In genomic region chr5:117131048-117131679, GRCh38 we compare ENCODE assay signal across 12 cellular contexts.
DNase-seq lines count a peak whose midpoint lies in the region; ATAC-seq and TF ChIP-seq lines count a peak whose summit lies in the region.
"Had no signal": no experiment of that assay in that cellular context is flagged by ENCODE, and none has a peak within 500 bp of the region (broad histone marks: within the 10 kb centered on the region; RNA-seq: fewer than 3 reads in every experiment).

No MANE protein-coding gene starts in this region.

- no peak overlapping the region for H3K9ac ChIP-seq in neural progenitor cell
- H3K9ac ChIP-seq in mesenchymal stem cell (ENCODE audit: low read length) = no peak overlapping the region
- H3K9ac ChIP-seq: parathyroid adenoma had no signal

- no peaks in the 10 kb centered on the region for H3K36me3 Mint-ChIP-seq in neural progenitor cell
- H3K36me3 Mint-ChIP-seq in CD4-positive, alpha-beta memory T cell = no peaks in the 10 kb centered on the region

- H3K4me2 ChIP-seq in neural progenitor cell (no peak overlapping the region), mesenchymal stem cell (ENCODE audit: low read length, poor library complexity, severe bottlenecking) (no peak overlapping the region)

- no peaks in the 10 kb centered on the region for H3K36me3 ChIP-seq in neural progenitor cell
- no peaks in the 10 kb centered on the region for H3K36me3 ChIP-seq in mesenchymal stem cell (ENCODE audit: control insufficient read depth in 1 of 2, insufficient read depth in 2 of 2, low read depth in 1 of 2, low read length in 2 of 2)
- no peaks in the 10 kb centered on the region for H3K36me3 ChIP-seq in CD4-positive, alpha-beta memory T cell (ENCODE audit: insufficient read depth, low read length)

- peaks cover 3% of the 10 kb centered on the region for H3K27me3 Mint-ChIP-seq in neural progenitor cell (ENCODE audit: insufficient read depth, low read depth)
- H3K27me3 Mint-ChIP-seq in CD4-positive, alpha-beta memory T cell = peaks cover 0 to 1% of the 10 kb centered on the region in 2 donors
- H3K27me3 Mint-ChIP-seq: CD4-positive, alpha-beta T cell had no signal

- H3K4me1 Mint-ChIP-seq in neural progenitor cell = peaks cover 3% of the 10 kb centered on the region
- no peaks in the 10 kb centered on the region for H3K4me1 Mint-ChIP-seq in CD4-positive, alpha-beta memory T cell

- H3K27ac Mint-ChIP-seq in neural progenitor cell = no peak overlapping the region
- no peak overlapping the region for H3K27ac Mint-ChIP-seq in CD4-positive, alpha-beta memory T cell
- H3K27ac Mint-ChIP-seq: CD4-positive, alpha-beta T cell; T-helper 1 cell treated with Interleukin-12 subunit alpha and Interleukin-12 subunit beta and Interleukin-4 antibody, amounts not matched to agents 30 μg/mL and 1 μg/mL, for 36 hours had no signal

- no peaks in the 10 kb centered on the region for H3K79me1 ChIP-seq in mesenchymal stem cell (replicated peaks; ENCODE audit: low read length, poor library complexity, severe bottlenecking)

- H3K27me3 ChIP-seq in neural progenitor cell = no peaks in the 10 kb centered on the region
- no peaks in the 10 kb centered on the region for H3K27me3 ChIP-seq in mesenchymal stem cell (ENCODE audit: control insufficient read depth in 1 of 2, insufficient read depth in 1 of 2, low read length in 2 of 2)
- no peaks in the 10 kb centered on the region for H3K27me3 ChIP-seq in CD4-positive, alpha-beta memory T cell (ENCODE audit: insufficient read depth, low read length)

- no peaks in the 10 kb centered on the region for H3K9me3 Mint-ChIP-seq in neural progenitor cell
- peaks cover 0 to 9% (median 6%) of the 10 kb centered on the region in 8 donors for H3K9me3 Mint-ChIP-seq in CD4-positive, alpha-beta memory T cell

- no peak for TF ChIP-seq CTCF in neural progenitor cell (IDR thresholded peaks at IDR 0.05)

- no peaks in the 10 kb centered on the region for H3F3A ChIP-seq in neural progenitor cell (ENCODE audit: low read depth)

- H3K4me3 ChIP-seq in neural progenitor cell (no peak overlapping the region), mesenchymal stem cell (ENCODE audit: insufficient read depth in 1 of 2, low read depth in 1 of 2, low read length in 2 of 2) (no peak overlapping the region)
- H3K4me3 ChIP-seq in CD4-positive, alpha-beta memory T cell (ENCODE audit: low read length in 2 of 2) = no peak overlapping the region

- peak; percentile 98 for ATAC-seq in GM18511 (IDR thresholded peaks at IDR 0.05; ENCODE audit: unreplicated experiment)
- peak; percentile 96 for ATAC-seq in GM21529 (IDR thresholded peaks at IDR 0.05; ENCODE audit: unreplicated experiment)
- peak; percentile 93 for ATAC-seq in HG03196 (IDR thresholded peaks at IDR 0.05; ENCODE audit: unreplicated experiment)

- H4K8ac ChIP-seq in mesenchymal stem cell (ENCODE audit: low read length) = no peak overlapping the region

- DNase-seq in cerebellum (ENCODE audit: low spot score) (peak; percentile 4), neural progenitor cell (ENCODE audit: low spot score) (no peak), mesenchymal stem cell (no peak), LoVo (ENCODE audit: low spot score) (no peak)
- no peak for DNase-seq in CD4-positive, alpha-beta memory T cell
- DNase-seq: CD4-positive, alpha-beta T cell; NCI-H345 had no signal

- H3K79me2 ChIP-seq in neural progenitor cell (ENCODE audit: low read depth) = no peaks in the 10 kb centered on the region
- H3K79me2 ChIP-seq: parathyroid adenoma had no signal

- CTCF ChIA-PET in CD4-positive, alpha-beta memory T cell (lab: Charles Lee; ENCODE audit: partially characterized antibody) = no interaction called here

- POLR2A ChIA-PET in CD4-positive, alpha-beta memory T cell (lab: Charles Lee; ENCODE audit: partially characterized antibody) = no interaction called here

- H4K91ac ChIP-seq in mesenchymal stem cell (ENCODE audit: low read length) = no peak overlapping the region

- no peak overlapping the region for H2AK5ac ChIP-seq in mesenchymal stem cell (ENCODE audit: low read length, severe bottlenecking)

- no peaks in the 10 kb centered on the region for H4K20me1 ChIP-seq in neural progenitor cell (ENCODE audit: low read depth)

- H2AFZ ChIP-seq in neural progenitor cell (replicated peaks) (no peak overlapping the region), mesenchymal stem cell (ENCODE audit: low read depth, low read length) (no peak overlapping the region)
- H2AFZ ChIP-seq: parathyroid adenoma had no signal

- H3K18ac ChIP-seq in mesenchymal stem cell (ENCODE audit: low read depth in 1 of 2, low read length in 2 of 2) = no peak overlapping the region

- no peak overlapping the region for H2BK15ac ChIP-seq in mesenchymal stem cell (ENCODE audit: low read depth, poor library complexity, severe bottlenecking)

- H3K14ac ChIP-seq in mesenchymal stem cell (ENCODE audit: low read length in 2 of 2) = no peak overlapping the region

- intact Hi-C loops in CD4-positive, alpha-beta memory T cell (cut with micrococcal nuclease) = no loop called here

- WGBS in mesenchymal stem cell = 83% methylated on average over 2 of the region's 3 CpGs

- H2BK12ac ChIP-seq in mesenchymal stem cell (ENCODE audit: low read length in 2 of 2) = no peak overlapping the region

- no peak overlapping the region for H3K4ac ChIP-seq in mesenchymal stem cell (ENCODE audit: low read depth in 1 of 2, low read length in 2 of 2)

- H2BK120ac ChIP-seq in mesenchymal stem cell (ENCODE audit: low read depth, low read length) = no peak overlapping the region

- H2BK5ac ChIP-seq in mesenchymal stem cell (ENCODE audit: low read depth, low read length, poor library complexity, severe bottlenecking) = no peak overlapping the region

- H3K4me1 ChIP-seq in neural progenitor cell = no peaks in the 10 kb centered on the region
- H3K4me1 ChIP-seq in mesenchymal stem cell (ENCODE audit: control insufficient read depth, insufficient read depth, low read depth, low read length) = no peaks in the 10 kb centered on the region
- no peaks in the 10 kb centered on the region for H3K4me1 ChIP-seq in CD4-positive, alpha-beta memory T cell (ENCODE audit: insufficient read depth, low read length)
- H3K4me1 ChIP-seq: parathyroid adenoma had no signal

- H3K9me3 ChIP-seq in neural progenitor cell (ENCODE audit: low read depth) (no peaks in the 10 kb centered on the region), mesenchymal stem cell (ENCODE audit: control insufficient read depth, low read length) (no peaks in the 10 kb centered on the region)
- no peaks in the 10 kb centered on the region for H3K9me3 ChIP-seq in CD4-positive, alpha-beta memory T cell (ENCODE audit: control insufficient read depth in 1 of 2, low read length in 2 of 2)

- H3K23ac ChIP-seq in mesenchymal stem cell (ENCODE audit: low read length in 2 of 2) = no peak overlapping the region

- no peak overlapping the region for H3K4me3 Mint-ChIP-seq in neural progenitor cell
- H3K4me3 Mint-ChIP-seq in CD4-positive, alpha-beta memory T cell = no peak overlapping the region
- H3K4me3 Mint-ChIP-seq: CD4-positive, alpha-beta T cell; T-helper 1 cell treated with Interleukin-12 subunit alpha and Interleukin-12 subunit beta and Interleukin-4 antibody, amounts not matched to agents 30 μg/mL and 1 μg/mL, for 36 hours had no signal

- no peak overlapping the region for H3K27ac ChIP-seq in neural progenitor cell
- no peak overlapping the region for H3K27ac ChIP-seq in mesenchymal stem cell (ENCODE audit: low read length, poor library complexity, severe bottlenecking)
- no peak overlapping the region for H3K27ac ChIP-seq in CD4-positive, alpha-beta memory T cell (ENCODE audit: low read depth, low read length)
- H3K27ac ChIP-seq: parathyroid adenoma had no signal
